2 cellular contexts compared by ENCODE assay signal in genomic region chr11:36278531-36279245, GRCh38.
TF ChIP-seq lines count a peak whose summit lies in the region.

No MANE protein-coding gene starts in this region.

TF ChIP-seq in GM12891, 5 proteins besides CTCF, POLR2A, EP300 and RAD21:
- TF ChIP-seq PAX5 (IDR thresholded peaks at IDR 0.05; ENCODE audit: insufficient read depth, low read length, severe bottlenecking) = peak; percentile 27
- no peak for TF ChIP-seq TAF1 (IDR thresholded peaks at IDR 0.05; ENCODE audit: low read depth, low read length)
- no peak for TF ChIP-seq POLR2AphosphoS5 (IDR thresholded peaks at IDR 0.05; ENCODE audit: low read depth, low read length)
- no peak for TF ChIP-seq POU2F2 (IDR thresholded peaks at IDR 0.05; ENCODE audit: low read depth, low read length)

TF ChIP-seq in H1, 55 proteins besides CTCF, POLR2A, EP300 and RAD21:
- TF ChIP-seq TAF1 (IDR thresholded peaks at IDR 0.05; ENCODE audit: low read depth, low read length) (no peak), SP2 (IDR thresholded peaks at IDR 0.05; ENCODE audit: low read length) (no peak), HDAC6 (IDR thresholded peaks at IDR 0.05; ENCODE audit: low read depth, low read length) (no peak), EGR1 (IDR thresholded peaks at IDR 0.05; ENCODE audit: borderline replicate concordance, low read depth, low read length) (no peak), EZH2 (IDR thresholded peaks at IDR 0.05; ENCODE audit: low read depth, low read length, severe bottlenecking) (no peak)
TF ChIP-seq in H1: peak in this region for 0.
